20 cellular contexts compared by ENCODE assay signal in the genomic region with DNA sequence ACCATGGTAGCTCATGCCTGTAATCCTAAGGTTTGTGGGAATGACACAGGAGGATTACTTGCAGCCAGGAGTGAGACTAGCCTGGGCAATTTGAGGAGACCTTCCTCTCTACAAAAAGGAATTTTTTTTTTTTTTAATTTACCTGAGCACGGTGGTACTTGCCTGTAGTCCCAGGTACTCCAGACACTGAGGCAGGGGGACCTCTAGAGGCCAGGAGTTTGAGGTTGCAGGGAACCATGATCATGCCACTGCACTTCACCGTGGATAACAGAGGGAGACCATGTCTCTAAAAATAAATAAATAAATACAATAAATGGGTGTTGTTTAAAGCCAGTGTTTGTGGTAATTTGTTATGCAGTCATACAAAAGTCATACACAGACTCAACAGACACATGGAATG. TPM values are rescaled to one million over a fixed set of nuclear protein-coding genes. Genes with fewer than 3 reads are reported as not detected.
DNase-seq lines count a peak whose midpoint lies in the region; ATAC-seq and TF ChIP-seq lines count a peak whose summit lies in the region.
"Had no signal": no experiment of that assay in that cellular context is flagged by ENCODE, and none has a peak within 500 bp of the region (broad histone marks: within the 10 kb centered on the region; RNA-seq: fewer than 3 reads in every experiment).

No MANE protein-coding gene starts in this region.

- CTCF ChIA-PET in Calu3 (lab: Charles Lee) = no interaction called here

- H3K4me3 ChIP-seq in GM12865 (ENCODE audit: low read depth, low read length) (no peak overlapping the region), OCI-LY3 (ENCODE audit: low read length) (no peak overlapping the region), epithelial cell of esophagus (ENCODE audit: low read length) (no peak overlapping the region)
- H3K4me3 ChIP-seq: PC-9, skin epidermis, testis had no signal

- H3K4me1 Mint-ChIP-seq in Calu3 (ENCODE audit: low read depth, unreplicated experiment) (no peaks in the 10 kb centered on the region), glutamatergic neuron (ENCODE audit: low read depth, unreplicated experiment) (no peaks in the 10 kb centered on the region)

- intact Hi-C loops in Calu3 (cut with micrococcal nuclease; ENCODE audit: unreplicated experiment) = no loop called here

- peaks cover 10% of the 10 kb centered on the region; the same call in 1 of the 2 replicates for H3K79me2 ChIP-seq in OCI-LY3 (ENCODE audit: low read length)

- H3K27me3 Mint-ChIP-seq in Calu3 (ENCODE audit: unreplicated experiment) (no peaks in the 10 kb centered on the region), glutamatergic neuron (ENCODE audit: unreplicated experiment) (peaks cover 19% of the 10 kb centered on the region)
- H3K27me3 Mint-ChIP-seq: naive B cell had no signal

- H3K36me3 Mint-ChIP-seq in Calu3 (ENCODE audit: insufficient read depth, unreplicated experiment) (peaks cover 24% of the 10 kb centered on the region), glutamatergic neuron (ENCODE audit: unreplicated experiment) (no peaks in the 10 kb centered on the region)

- no peak overlapping the region for H3K4me2 ChIP-seq in OCI-LY3 (ENCODE audit: low read length)
- H3K4me2 ChIP-seq: PC-9 had no signal

- H3K4me3 Mint-ChIP-seq in Calu3 (ENCODE audit: low read depth, unreplicated experiment) = no peak overlapping the region
- H3K4me3 Mint-ChIP-seq in glutamatergic neuron (ENCODE audit: unreplicated experiment) = no peak overlapping the region
- H3K4me3 Mint-ChIP-seq: HFFc6 had no signal

- no peaks in the 10 kb centered on the region for H3K27me3 ChIP-seq in OCI-LY3 (ENCODE audit: low read depth, low read length)
- H3K27me3 ChIP-seq: testis had no signal

- no TSS peak for BruUV-seq in Calu3 (replicated peaks; lab: Mats Ljungman, UMichigan)

- peaks cover 10% of the 10 kb centered on the region for H3K36me3 ChIP-seq in OCI-LY3 (replicated peaks; ENCODE audit: low read depth, low read length)

- DNase-seq in Calu3 (peak; percentile 38), GM12865 (ENCODE audit: low read depth) (peak; percentile 41), epithelial cell of esophagus (ENCODE audit: low read depth) (peak; percentile 18), glutamatergic neuron (no peak), C1 segment of cervical spinal cord (lab: John Stamatoyannopoulos, UW) (no peak)
- DNase-seq: activated CD4-positive, alpha-beta T cell treated with anti-CD3 and anti-CD28 coated beads, Interleukin-2, amount 50 U/mL, for 4 hours; GF-D8; HFFc6; naive B cell; NCI-H2029 treated with DMSO at 0.1 percent for 48 hours; NCI-H524 treated with DMSO at 0.1 percent for 48 hours; PC-9; stimulated activated CD8-positive, alpha-beta memory T cell treated with anti-CD3 and anti-CD28 coated beads, Interleukin-4, amount 100 ng/mL, for 48 hours; testis had no signal

- no peak overlapping the region for H2AFZ ChIP-seq in OCI-LY3 (ENCODE audit: low read depth, low read length)
- H2AFZ ChIP-seq: PC-9 had no signal

- no peak for TF ChIP-seq CTCF in Calu3 (IDR thresholded peaks at IDR 0.05; ENCODE audit: unreplicated experiment)
- peak; percentile 15 for TF ChIP-seq CTCF in GM12865 (IDR thresholded peaks at IDR 0.05; ENCODE audit: insufficient read depth, low read depth, low read length, missing control alignments)
- TF ChIP-seq CTCF in OCI-LY3 (IDR thresholded peaks at IDR 0.05; ENCODE audit: low read depth, low read length) = peak; percentile 36
- TF ChIP-seq CTCF in epithelial cell of esophagus (IDR thresholded peaks at IDR 0.05; ENCODE audit: insufficient read depth, low read depth, low read length, missing control alignments) = no peak
- no peak for TF ChIP-seq CTCF in glutamatergic neuron (IDR thresholded peaks at IDR 0.05; ENCODE audit: partially characterized antibody, unreplicated experiment)

- H3K27ac Mint-ChIP-seq in Calu3 (ENCODE audit: unreplicated experiment) (no peak overlapping the region), glutamatergic neuron (ENCODE audit: unreplicated experiment) (no peak overlapping the region)
- H3K27ac Mint-ChIP-seq: HFFc6 had no signal

- H3K9me3 Mint-ChIP-seq in Calu3 (ENCODE audit: low read depth, unreplicated experiment) (no peaks in the 10 kb centered on the region), glutamatergic neuron (ENCODE audit: unreplicated experiment) (no peaks in the 10 kb centered on the region)
- H3K9me3 Mint-ChIP-seq: activated T-helper 1 cell treated with anti-CD3 and anti-CD28 coated beads, Interleukin-12 subunit alpha, Interleukin-12 subunit beta, Interleukin-2, Interleukin-4 antibody, amounts not matched to agents 30 ng/mL and 10 ng/mL and 1 ng/mL, durations not matched to agents 14 hours and 24 hours and 36 hours; HFFc6; naive B cell had no signal

- H4K20me1 ChIP-seq in OCI-LY3 (ENCODE audit: insufficient read depth, low read length) = 0 out of 2 replicates have a peak, but pooled peaks cover 4% of the 10 kb centered on the region

- ATAC-seq in HG03196 (IDR thresholded peaks at IDR 0.05; ENCODE audit: unreplicated experiment) = no peak
- ATAC-seq: esophagus mucosa, SK-N-SH treated with all-trans-retinoic acid at 6 μM for 48 hours had no signal

- peaks cover 6% of the 10 kb centered on the region for H3K4me1 ChIP-seq in OCI-LY3 (ENCODE audit: low read length)

- no peak overlapping the region for H3K27ac ChIP-seq in OCI-LY3 (ENCODE audit: low read length)
- H3K27ac ChIP-seq: PC-9, skin epidermis, testis had no signal

- no peak overlapping the region for H3K9ac ChIP-seq in OCI-LY3 (ENCODE audit: low read length)

- no peaks in the 10 kb centered on the region for H3K9me3 ChIP-seq in OCI-LY3 (ENCODE audit: insufficient read depth, low read length)
- H3K9me3 ChIP-seq: testis had no signal

RNA-seq across cellular contexts. Expression of a gene that starts 2.4 kb away (rescaled TPM):
- total RNA-seq in Calu3 (2022) (57.9 and 119 TPM in 2 replicates), glutamatergic neuron (ENCODE audit: unreplicated experiment) (1.9 TPM)

RNA-seq across cellular contexts. Expression of a gene that starts 39.9 kb away (rescaled TPM):
- total RNA-seq in Calu3 (2022) = 0.83 TPM in 1 of 2 replicates, not detected in the other
- total RNA-seq in glutamatergic neuron (ENCODE audit: unreplicated experiment) = not detected
- total RNA-seq: HFFc6 had no signal

Comparison
In these comparisons a context has a peak if more than half of its experiments do, and no peak if none do; other contexts are left out.
1. DNase-seq: peak in Calu3 (single experiment), GM12865 (single experiment) and epithelial cell of esophagus (single experiment); none in glutamatergic neuron (single experiment) and C1 segment of cervical spinal cord (0 of 14).
2. CTCF ChIP-seq: peak in GM12865 (single experiment) and OCI-LY3 (single experiment); none in Calu3 (single experiment), epithelial cell of esophagus (single experiment) and glutamatergic neuron (single experiment).
3. RNA of a gene that starts 2.4 kb away (total RNA-seq): 57.9 to 119 TPM in Calu3; 1.9 TPM in glutamatergic neuron (single experiment); every median in the first group is over 10 times any median in the second.